In the genomic region with DNA sequence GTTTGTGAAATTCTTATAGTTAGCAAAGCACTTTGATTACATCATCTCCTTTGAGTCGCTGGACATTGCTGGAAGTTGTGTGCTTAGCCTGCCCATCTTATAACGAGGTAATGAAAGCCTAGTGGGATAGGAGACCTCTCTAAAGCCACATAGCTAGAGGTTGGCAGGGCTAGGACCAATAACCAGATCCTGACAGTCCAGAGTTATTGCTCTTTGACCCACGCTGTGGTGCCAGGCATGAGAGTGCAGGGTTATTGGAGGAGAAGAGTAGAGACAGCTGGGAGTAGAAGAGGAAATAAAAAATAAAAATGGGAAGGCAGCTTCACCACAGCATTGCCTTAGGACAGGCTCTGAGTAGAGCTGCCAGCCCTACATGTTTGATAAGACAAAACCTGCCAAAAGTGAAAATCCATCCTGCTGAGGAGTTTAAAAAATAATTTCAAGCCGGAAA, we compare ENCODE assay signal across 14 cellular contexts.
DNase-seq lines count a peak whose midpoint lies in the region; ATAC-seq and TF ChIP-seq lines count a peak whose summit lies in the region.
"Had no signal": no experiment of that assay in that cellular context is flagged by ENCODE, and none has a peak within 500 bp of the region (broad histone marks: within the 10 kb centered on the region; RNA-seq: fewer than 3 reads in every experiment).

No MANE protein-coding gene starts in this region.

- H2AK5ac ChIP-seq in IMR-90 (ENCODE audit: low read depth, low read length) = 0 out of 2 replicates have a peak overlapping the region, but pooled peaks have one; percentile 26

- no peak overlapping the region for H3K4me3 ChIP-seq in IMR-90 (ENCODE audit: insufficient read depth, low read depth, low read length)
- H3K4me3 ChIP-seq in spleen = no peak overlapping the region
- H3K4me3 ChIP-seq in ascending aorta = no peak overlapping the region
- no peak overlapping the region for H3K4me3 ChIP-seq in adrenal gland
- H3K4me3 ChIP-seq: ovary had no signal

- TF ChIP-seq CTCF in IMR-90 (conservative IDR thresholded peaks at IDR 0.05; ENCODE audit: low read depth, low read length) (no peak), spleen (IDR thresholded peaks at IDR 0.05 in 8 of 11, conservative IDR thresholded peaks at IDR 0.05 in 3 of 11) (no peak), ascending aorta (IDR thresholded peaks at IDR 0.05) (no peak), adrenal gland (IDR thresholded peaks at IDR 0.05) (no peak)

- intact Hi-C loops in IMR-90 (cut with micrococcal nuclease) = no loop called here
- intact Hi-C loops in left ventricle myocardium superior (cut with micrococcal nuclease) = no loop called here
- intact Hi-C loops in spleen (cut with DNase I; ENCODE audit: low total_unique reads) = no loop called here
- intact Hi-C loops in ascending aorta (cut with DNase I) = no loop called here
- intact Hi-C loops in adrenal gland (cut with DNase I) = no loop called here

- H3K9me1 ChIP-seq in IMR-90 (ENCODE audit: insufficient read depth, low read length) = no peaks in the 10 kb centered on the region; the same call in 1 of the 2 replicates

- H3K4ac ChIP-seq in IMR-90 (ENCODE audit: low read depth, low read length) = 0 out of 2 replicates have a peak overlapping the region, but pooled peaks have one; percentile 10

- no peak overlapping the region for H4K8ac ChIP-seq in IMR-90 (ENCODE audit: low read depth in 2 of 2, low read length in 2 of 2)

- H4K20me1 ChIP-seq in IMR-90 (ENCODE audit: insufficient read depth, low read length) = no peaks in the 10 kb centered on the region

- H3K18ac ChIP-seq in IMR-90 (ENCODE audit: low read depth, low read length) = no peak overlapping the region

- no peak overlapping the region for H3K56ac ChIP-seq in IMR-90 (ENCODE audit: extremely low read depth, insufficient read depth, low read length)

- no peak overlapping the region for H3K4me2 ChIP-seq in IMR-90 (ENCODE audit: low read depth, low read length)
- H3K4me2 ChIP-seq: KMS-11 had no signal

- TF ChIP-seq RAD21 in IMR-90 (IDR thresholded peaks at IDR 0.05; ENCODE audit: low read length) = no peak

- dilution Hi-C loops in IMR-90 (cut with HindIII; ENCODE audit: low sequenced_read_pairs, unreplicated experiment) = no loop called here

- H3K27ac ChIP-seq in IMR-90 (ENCODE audit: insufficient read depth, low read length) (no peak overlapping the region), spleen (peak overlapping the region in 5 of 8 donors; percentile 29 to 74 (median 65)), ascending aorta (no peak overlapping the region), adrenal gland (no peak overlapping the region)
- H3K27ac ChIP-seq: KMS-11, ovary had no signal

- H3K79me1 ChIP-seq in IMR-90 (ENCODE audit: low read depth in 1 of 2, low read length in 2 of 2) = no peaks in the 10 kb centered on the region

- no peak for TF ChIP-seq POLR2A in IMR-90 (IDR thresholded peaks at IDR 0.05; ENCODE audit: low read depth, low read length)
- TF ChIP-seq POLR2A in spleen (IDR thresholded peaks at IDR 0.05) = no peak
- TF ChIP-seq POLR2A in adrenal gland (IDR thresholded peaks at IDR 0.05) = no peak

- no peak overlapping the region for H2AFZ ChIP-seq in IMR-90 (replicated peaks; ENCODE audit: low read length, poor library complexity)

- no peak overlapping the region for H2BK20ac ChIP-seq in IMR-90 (ENCODE audit: low read depth, low read length)

- H2BK15ac ChIP-seq in IMR-90 (ENCODE audit: low read depth, low read length) = no peak overlapping the region

- no peak overlapping the region for H3K23ac ChIP-seq in IMR-90 (ENCODE audit: low read depth, low read length)

- POLR2A ChIA-PET in IMR-90 (lab: Charles Lee; ENCODE audit: unreplicated experiment) = no interaction called here

- no peak overlapping the region for H4K5ac ChIP-seq in IMR-90 (ENCODE audit: low read depth, low read length)

- H3K27me3 ChIP-seq in IMR-90 (ENCODE audit: control insufficient read depth, insufficient read depth, low read length) (peaks cover 3% of the 10 kb centered on the region; the same call in 1 of the 2 replicates), spleen (replicated peaks in 1 of 7) (no peaks in the 10 kb centered on the region), ascending aorta (no peaks in the 10 kb centered on the region), adrenal gland (no peaks in the 10 kb centered on the region)
- H3K27me3 ChIP-seq: ovary had no signal

- ATAC-seq in IMR-90 (ENCODE audit: low read depth) = peak; percentile 42; the same call in 1 of the 2 replicates
- ATAC-seq in left ventricle myocardium superior = peak; percentile 68
- ATAC-seq: activated CD8-positive, alpha-beta T cell treated with anti-CD3 and anti-CD28 coated beads for 36 hours had no signal

- BruUV-seq in IMR-90 (replicated peaks; lab: Mats Ljungman, UMichigan) = no TSS peak

- H2BK120ac ChIP-seq in IMR-90 (ENCODE audit: low read depth, low read length) = no peak overlapping the region

- H4K91ac ChIP-seq in IMR-90 (ENCODE audit: insufficient read depth, low read depth, low read length) = no peak overlapping the region

- CTCF ChIA-PET in IMR-90 (lab: Yijun Ruan, JAX) = no interaction called here

- H2BK5ac ChIP-seq in IMR-90 (ENCODE audit: low read depth, low read length, poor library complexity, severe bottlenecking) = no peak overlapping the region

- WGBS in IMR-90 (ENCODE audit: extremely low coverage in 2 of 2, insufficient read length in 1 of 2), 2 experiments = 80% methylated on average over 1 of the region's 4 CpGs; no CpG with 5 or more reads in 1 of the 2 experiments
- 27 to 68% (median 41%) methylated on average over 4 of the region's 4 CpGs for WGBS in spleen, 5 donors
- 47 to 65% (median 63%) methylated on average over 4 of the region's 4 CpGs for WGBS in adrenal gland, 4 donors

- DNase-seq in IMR-90 (peak; percentile 46), SKM-1 (lab: John Stamatoyannopoulos, UW; ENCODE audit: unreplicated experiment) (peak; percentile 34), left ventricle myocardium superior (no peak), spleen (no peak), LoVo (ENCODE audit: low spot score) (no peak), ascending aorta (ENCODE audit: low spot score in 2 of 2) (no peak), adrenal gland (no peak), occipital lobe (lab: John Stamatoyannopoulos, UW) (no peak)
- DNase-seq: activated CD8-positive, alpha-beta T cell treated with anti-CD3 and anti-CD28 coated beads for 36 hours; DMS79; NCI-H2029; NCI-H774; ovary had no signal

- in situ Hi-C loops in IMR-90 (cut with MboI; ENCODE audit: low sequenced_read_pairs) = no loop called here

- no peaks in the 10 kb centered on the region for H3K9me3 ChIP-seq in IMR-90 (ENCODE audit: control insufficient read depth, insufficient read depth, low read length)
- no peaks in the 10 kb centered on the region for H3K9me3 ChIP-seq in spleen
- no peaks in the 10 kb centered on the region for H3K9me3 ChIP-seq in ascending aorta
- no peaks in the 10 kb centered on the region for H3K9me3 ChIP-seq in adrenal gland (replicated peaks in 1 of 3)
- H3K9me3 ChIP-seq: ovary had no signal

- H3K4me1 ChIP-seq in IMR-90 (ENCODE audit: control insufficient read depth, insufficient read depth, low read length) (no peaks in the 10 kb centered on the region), spleen (peaks cover 0 to 26% (median 3%) of the 10 kb centered on the region in 6 donors), ascending aorta (no peaks in the 10 kb centered on the region), adrenal gland (replicated peaks in 1 of 2) (no peaks in the 10 kb centered on the region)

- H3K36me3 ChIP-seq in IMR-90 (ENCODE audit: control insufficient read depth, insufficient read depth, low read length) (no peaks in the 10 kb centered on the region), spleen (no peaks in the 10 kb centered on the region), ascending aorta (no peaks in the 10 kb centered on the region), adrenal gland (replicated peaks in 1 of 2) (no peaks in the 10 kb centered on the region)
- H3K36me3 ChIP-seq: ovary had no signal

- H3K14ac ChIP-seq in IMR-90 (replicated peaks; ENCODE audit: low read depth, low read length) = no peak overlapping the region

- no peak overlapping the region for H3K9ac ChIP-seq in IMR-90 (ENCODE audit: low read depth, low read length)
- H3K9ac ChIP-seq: KMS-11 had no signal

- H2AK9ac ChIP-seq in IMR-90 (replicated peaks; ENCODE audit: low read depth, low read length, poor library complexity) = no peak overlapping the region

TF ChIP-seq in IMR-90, 13 proteins besides CTCF, POLR2A, EP300 and RAD21:
- TF ChIP-seq USF2 (IDR thresholded peaks at IDR 0.05; ENCODE audit: low read depth, low read length) (no peak), CEBPB (IDR thresholded peaks at IDR 0.05; ENCODE audit: low read depth, low read length) (peak; percentile 49; the same call in 1 of the 2 replicates)

Comparison
In these comparisons a context has a peak if more than half of its experiments do, and no peak if none do; other contexts are left out.
1. DNase-seq: peak in IMR-90 (single experiment) and SKM-1 (single experiment); none in left ventricle myocardium superior (single experiment), spleen (single experiment), LoVo (single experiment), ascending aorta (0 of 2), adrenal gland (0 of 7) and occipital lobe (single experiment).
2. H3K27ac ChIP-seq: peak in spleen (5 of 8); none in IMR-90 (single experiment), ascending aorta (0 of 2) and adrenal gland (0 of 5).